In genomic region chr17:49414622-49415350, GRCh38 we compare ENCODE assay signal across 8 cellular contexts. TPM values are rescaled to one million over a fixed set of nuclear protein-coding genes. Genes with fewer than 3 reads are reported as not detected.
A peak's percentile ranks its signal among the peaks of the same experiment; 100 is the strongest.
DNase-seq lines count a peak whose midpoint lies in the region; ATAC-seq and TF ChIP-seq lines count a peak whose summit lies in the region.

Gene PHB1 (minus strand): TSS chr17:49414882. CDS start chr17:49413264, 1,618 bp downstream.

- H3K4me1 Mint-ChIP-seq in activated T-helper 17 cell treated with anti-CD3 and anti-CD28 coated beads, Interleukin-2, amount 50 U/mL, for 72 hours = peaks cover 19% of the 10 kb centered on the region
- H3K4me1 Mint-ChIP-seq in natural killer cell = peaks cover 17 to 18% of the 10 kb centered on the region in 2 donors

- H3K27ac Mint-ChIP-seq in activated T-helper 17 cell treated with anti-CD3 and anti-CD28 coated beads, Interleukin-2, amount 50 U/mL, for 72 hours = peak within 1 kb of the TSS; percentile 90
- H3K27ac Mint-ChIP-seq in natural killer cell = peak within 1 kb of the TSS; percentile 82 to 87

- H3K4me3 ChIP-seq in LNCaP clone FGC (ENCODE audit: low read depth, low read length) (peak within 1 kb of the TSS; percentile 94), fibroblast of mammary gland (ENCODE audit: control insufficient read depth, low read depth, low read length) (peak within 1 kb of the TSS; percentile 100)

- TF ChIP-seq CTCF in LNCaP clone FGC (IDR thresholded peaks at IDR 0.05; ENCODE audit: control insufficient read depth, extremely low read depth, insufficient read depth) = no peak
- TF ChIP-seq CTCF in RWPE1 (conservative IDR thresholded peaks at IDR 0.05; ENCODE audit: low read depth) = no peak
- no peak for TF ChIP-seq CTCF in fibroblast of mammary gland (conservative IDR thresholded peaks at IDR 0.05; ENCODE audit: control insufficient read depth, insufficient read depth, low read depth, low read length)
- no peak for TF ChIP-seq CTCF in natural killer cell (IDR thresholded peaks at IDR 0.05)

- no peaks in the 10 kb centered on the region for H3K9me3 Mint-ChIP-seq in activated T-helper 17 cell treated with anti-CD3 and anti-CD28 coated beads, Interleukin-2, amount 50 U/mL, for 72 hours
- no peaks in the 10 kb centered on the region for H3K9me3 Mint-ChIP-seq in natural killer cell

- DNase-seq in Daoy (ENCODE audit: low read depth) (peak; percentile 95), GOT3 (lab: John Stamatoyannopoulos, UW) (peak; percentile 83), LNCaP clone FGC (ENCODE audit: low read depth) (peak; percentile 95), RWPE1 (ENCODE audit: low spot score) (peak; percentile 98), fibroblast of mammary gland (ENCODE audit: low read depth) (peak; percentile 97), natural killer cell (peak; percentile 78)
- peak; percentile 96 for DNase-seq in stimulated activated naive CD4-positive, alpha-beta T cell treated with Interleukin-2 at 50 U/mL for 16 hours (lab: John Stamatoyannopoulos, UW)

- H3K36me3 Mint-ChIP-seq in activated T-helper 17 cell treated with anti-CD3 and anti-CD28 coated beads, Interleukin-2, amount 50 U/mL, for 72 hours (ENCODE audit: low read depth) = peaks cover 39% of the 10 kb centered on the region
- peaks cover 9% of the 10 kb centered on the region for H3K36me3 Mint-ChIP-seq in natural killer cell

- ATAC-seq in activated T-helper 17 cell treated with anti-CD3 and anti-CD28 coated beads, Interleukin-2, amount 50 U/mL, for 72 hours (replicated peaks) = peak; percentile 99
- ATAC-seq in natural killer cell = peak; percentile 96 to 99 (median 98)

- POLR2A ChIA-PET in RWPE1 (lab: Yijun Ruan, JAX; ENCODE audit: low non-redundant PET) = no interaction called here

- peak within 1 kb of the TSS; percentile 51 for H3K27ac ChIP-seq in RWPE1

- intact Hi-C loops in natural killer cell (cut with micrococcal nuclease) = no loop called here

- H3K27me3 Mint-ChIP-seq in activated T-helper 17 cell treated with anti-CD3 and anti-CD28 coated beads, Interleukin-2, amount 50 U/mL, for 72 hours = peaks cover 4% of the 10 kb centered on the region
- peaks cover 0 to 12% of the 10 kb centered on the region in 2 donors for H3K27me3 Mint-ChIP-seq in natural killer cell (ENCODE audit: low read depth in 2 of 2)

- CTCF ChIA-PET in RWPE1 (lab: Yijun Ruan, JAX) = interaction anchor here (0.6 to 4.1 kb wide), 3 partner anchors 16 to 142 kb away, joined by 3 to 20 read pairs (median 7); no protein-coding TSS in a partner anchor

- H3K4me3 Mint-ChIP-seq in activated T-helper 17 cell treated with anti-CD3 and anti-CD28 coated beads, Interleukin-2, amount 50 U/mL, for 72 hours = peak within 1 kb of the TSS; percentile 94
- peak within 1 kb of the TSS; percentile 100 for H3K4me3 Mint-ChIP-seq in natural killer cell

RNA-seq across cellular contexts. Expression of gene PHB1, which starts in this region (rescaled TPM):
- 177 and 182 TPM in 2 replicates for total RNA-seq in Daoy (2014; rRNA removed; shearing (Covaris generic))
- 100 to 1,000 TPM; 122 to 332 TPM for total RNA-seq in activated T-helper 17 cell treated with anti-CD3 and anti-CD28 coated beads, Interleukin-2, amount 50 U/mL, for 72 hours
- 10 to 100 TPM; 49.6 to 66.2 (median 60.3) TPM for total RNA-seq in natural killer cell

Comparison
In these comparisons a context has a peak if more than half of its experiments do, and no peak if none do; other contexts are left out.
1. Peak in every context shown above with its lines: DNase-seq, ATAC-seq, H3K4me3 ChIP-seq and H3K27ac ChIP-seq.